9 cellular contexts compared by ENCODE assay signal in the genomic region with DNA sequence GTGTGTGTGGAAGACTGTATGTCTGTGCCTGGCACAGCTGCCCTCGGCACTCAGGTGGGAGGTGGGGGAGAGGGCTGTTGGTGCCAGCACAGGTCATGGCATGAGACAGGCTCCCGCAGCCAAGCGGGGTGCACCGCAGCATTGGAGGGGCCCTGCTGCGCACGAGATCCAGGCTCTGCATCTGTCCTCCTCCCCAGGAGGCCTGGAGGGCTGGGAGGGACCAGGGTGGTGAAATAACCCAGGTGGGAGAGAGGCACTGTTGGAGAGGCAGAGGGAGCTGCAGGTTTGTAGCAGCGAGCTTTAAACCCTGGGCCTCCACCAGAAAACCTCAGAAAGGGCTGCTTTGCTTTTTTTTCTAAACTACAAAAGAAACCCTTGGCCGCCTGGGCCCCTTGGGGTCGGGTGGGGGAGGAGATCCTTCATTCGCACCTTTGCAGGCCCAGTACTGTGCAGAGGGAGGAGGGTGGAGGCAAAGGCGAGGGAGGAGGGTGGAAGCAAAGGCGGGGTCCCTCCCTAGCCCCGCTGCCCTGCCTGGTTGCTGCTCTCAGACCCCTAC.
DNase-seq lines count a peak whose midpoint lies in the region; ATAC-seq and FAIRE-seq lines count a peak whose summit lies in the region.
"Had no signal": no experiment of that assay in that cellular context is flagged by ENCODE, and none has a peak within 500 bp of the region (broad histone marks: within the 10 kb centered on the region; RNA-seq: fewer than 3 reads in every experiment).

No MANE protein-coding gene starts in this region.

- H3K4me1 ChIP-seq in NT2/D1 (ENCODE audit: insufficient read depth, insufficient read length) (peaks cover 71% of the 10 kb centered on the region), rectal smooth muscle tissue (ENCODE audit: control insufficient read depth, insufficient read depth, low read length) (peaks cover 66% of the 10 kb centered on the region), small intestine (ENCODE audit: control insufficient read depth in 2 of 2, insufficient read depth in 1 of 2, low read depth in 1 of 2, low read length in 1 of 2) (peaks cover 4 to 7% of the 10 kb centered on the region in 2 donors)

- H3K27me3 ChIP-seq in NT2/D1 (ENCODE audit: insufficient read depth, insufficient read length), result no peaks in the 10 kb centered on the region
- H3K27me3 ChIP-seq in rectal smooth muscle tissue (ENCODE audit: control insufficient read depth, insufficient read depth, low read length), result no peaks in the 10 kb centered on the region
- no peaks in the 10 kb centered on the region for H3K27me3 ChIP-seq in small intestine (ENCODE audit: control insufficient read depth in 2 of 2, insufficient read depth in 2 of 2, low read length in 2 of 2)

- H3K9me3 ChIP-seq in NT2/D1 (ENCODE audit: insufficient read depth, low read length), result no peaks in the 10 kb centered on the region
- H3K9me3 ChIP-seq in small intestine (ENCODE audit: control insufficient read depth, low read depth), result no peaks in the 10 kb centered on the region

- H3K9ac ChIP-seq in NT2/D1 (ENCODE audit: insufficient read length, low read depth) (peak overlapping the region; percentile 58), rectal smooth muscle tissue (ENCODE audit: low read length) (no peak overlapping the region)

- DNase-seq in ELF-1 (ENCODE audit: low read depth, low spot score) (peak; percentile 49), NT2/D1 (ENCODE audit: low read depth, low spot score) (no peak), small intestine (no peak), AML-193 (lab: John Stamatoyannopoulos, UW) (no peak), globus pallidus (ENCODE audit: low spot score) (no peak)
- DNase-seq in central memory CD4-positive, alpha-beta T cell, result peak; percentile 67

- FAIRE-seq in small intestine (lab: Jason Lieb, UNC), result no peak
- FAIRE-seq: GM18507 had no signal

- ATAC-seq in GM18868 (IDR thresholded peaks at IDR 0.05; ENCODE audit: unreplicated experiment), result no peak

- H3K36me3 ChIP-seq in NT2/D1 (ENCODE audit: insufficient read depth, insufficient read length, low read length) (peaks cover 30% of the 10 kb centered on the region), rectal smooth muscle tissue (ENCODE audit: control insufficient read depth, insufficient read depth, low read length) (no peaks in the 10 kb centered on the region), small intestine (ENCODE audit: control insufficient read depth in 2 of 2, insufficient read depth in 2 of 2, low read length in 2 of 2) (no peaks in the 10 kb centered on the region)

- WGBS in small intestine, 3 donors, result 51 to 63% (median 62%) methylated on average over 10 to 13 of the region's 13 CpGs

- H3K27ac ChIP-seq in rectal smooth muscle tissue (ENCODE audit: low read depth, low read length), result peak overlapping the region; percentile 73
- H3K27ac ChIP-seq in small intestine (ENCODE audit: low read depth in 1 of 2, low read length in 1 of 2), result peak overlapping the region in 1 of 2 donors; percentile 66

- H3K4me3 ChIP-seq in NT2/D1 (ENCODE audit: insufficient read length, low read depth) (no peak overlapping the region), rectal smooth muscle tissue (ENCODE audit: low read length) (no peak overlapping the region), small intestine (ENCODE audit: low read depth in 1 of 2, low read length in 2 of 2) (no peak overlapping the region)

Comparison
In these comparisons a context has a peak if more than half of its experiments do, and no peak if none do; other contexts are left out.
1. DNase-seq: peak in ELF-1 (single experiment) and central memory CD4-positive, alpha-beta T cell (single experiment); none in NT2/D1 (single experiment), small intestine (single experiment), AML-193 (0 of 2) and globus pallidus (single experiment).